Comparison of ENCODE assay signal across 18 cellular contexts in the genomic region with DNA sequence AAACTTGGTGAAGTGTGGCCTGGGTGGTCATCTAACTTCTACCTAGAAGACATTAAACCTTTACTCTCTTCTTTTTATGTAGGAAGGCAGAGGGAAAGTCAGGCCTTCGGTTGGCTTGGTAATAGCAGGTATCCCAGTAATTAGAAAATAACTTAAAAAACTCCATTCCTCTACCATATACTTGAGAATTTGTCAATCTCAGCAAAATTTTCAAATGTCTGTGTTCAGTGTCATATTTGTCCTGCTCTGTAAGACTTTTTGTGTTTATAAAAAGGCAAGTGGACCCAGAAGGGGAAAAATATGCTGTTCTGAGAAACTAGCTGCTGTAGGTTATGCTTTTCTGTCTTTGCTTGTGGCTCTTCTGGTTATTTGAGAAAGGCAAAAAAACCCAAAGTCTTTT. TPM values are rescaled to one million over a fixed set of nuclear protein-coding genes. Genes with fewer than 3 reads are reported as not detected.
DNase-seq lines count a peak whose midpoint lies in the region; ATAC-seq and TF ChIP-seq lines count a peak whose summit lies in the region.
"Had no signal": no experiment of that assay in that cellular context is flagged by ENCODE, and none has a peak within 500 bp of the region (broad histone marks: within the 10 kb centered on the region; RNA-seq: fewer than 3 reads in every experiment).

No MANE protein-coding gene starts in this region.

- H3K27me3 ChIP-seq in mammary epithelial cell (ENCODE audit: insufficient read depth, low read length) = no peaks in the 10 kb centered on the region
- H3K27me3 ChIP-seq in spleen (replicated peaks in 1 of 7) = no peaks in the 10 kb centered on the region
- H3K27me3 ChIP-seq: colonic mucosa, foreskin keratinocyte, Peyer's patch had no signal

- TF ChIP-seq CTCF in MCF 10A (IDR thresholded peaks at IDR 0.05; ENCODE audit: unreplicated experiment) (no peak), mammary epithelial cell (conservative IDR thresholded peaks at IDR 0.05 in 1 of 2, IDR thresholded peaks at IDR 0.05 in 1 of 2; ENCODE audit: extremely low read depth in 1 of 2, insufficient read depth in 1 of 2, low read depth in 1 of 2, low read length in 2 of 2) (no peak), chondrocyte (IDR thresholded peaks at IDR 0.05) (no peak), spleen (IDR thresholded peaks at IDR 0.05 in 8 of 11, conservative IDR thresholded peaks at IDR 0.05 in 3 of 11) (no peak)

- no peak overlapping the region for H3K4me2 ChIP-seq in mammary epithelial cell (ENCODE audit: insufficient read depth, low read depth, low read length)

- H3K9ac ChIP-seq in mammary epithelial cell (ENCODE audit: insufficient read depth, low read length) (no peak overlapping the region), SK-N-MC (ENCODE audit: insufficient read length) (no peak overlapping the region)

- H3K27ac Mint-ChIP-seq in MCF 10A (ENCODE audit: low read depth, unreplicated experiment) (peak overlapping the region; percentile 5), chondrocyte (ENCODE audit: unreplicated experiment) (peak overlapping the region; percentile 66)
- peak overlapping the region; percentile 28 for H3K27ac Mint-ChIP-seq in stimulated activated memory B cell treated with anti-CD40 and anti-IgM and Interleukin-4, amounts not matched to agents 10 μg/mL and 1 μg/mL and 100 μg/mL, for 72 hours
- H3K27ac Mint-ChIP-seq: nephron progenitor cell had no signal

- no peak for DNase-seq in MCF 10A (ENCODE audit: unreplicated experiment)
- no peak for DNase-seq in mammary epithelial cell
- no peak for DNase-seq in SK-N-MC (ENCODE audit: low read depth, low spot score)
- DNase-seq in chondrocyte (ENCODE audit: low spot score) = no peak
- no peak for DNase-seq in spleen
- DNase-seq: activated B cell treated with CpG ODN at 0.5 μM for 24 hours, colonic mucosa, foreskin keratinocyte, GOT3, Kasumi-1, lower lobe of right lung, NCI-H1436, nephron progenitor cell, Peyer's patch, retina had no signal

- H3K4me3 ChIP-seq in mammary epithelial cell (replicated peaks in 1 of 3; ENCODE audit: insufficient read depth in 1 of 3, low read depth in 2 of 3, low read length in 3 of 3) (no peak overlapping the region), SK-N-MC (no peak overlapping the region), spleen (no peak overlapping the region)
- H3K4me3 ChIP-seq: colonic mucosa, lower lobe of right lung, Peyer's patch had no signal

- no peak for TF ChIP-seq POLR2A in spleen (IDR thresholded peaks at IDR 0.05)

- H3K36me3 Mint-ChIP-seq in MCF 10A (ENCODE audit: insufficient read depth, unreplicated experiment) (peaks cover 46% of the 10 kb centered on the region), chondrocyte (ENCODE audit: low read depth) (peaks cover 5% of the 10 kb centered on the region)
- H3K36me3 Mint-ChIP-seq in stimulated activated memory B cell treated with anti-CD40 and anti-IgM and Interleukin-4, amounts not matched to agents 10 μg/mL and 1 μg/mL and 100 μg/mL, for 72 hours = peaks cover 13% of the 10 kb centered on the region

- H3K4me3 Mint-ChIP-seq in MCF 10A (ENCODE audit: unreplicated experiment) = no peak overlapping the region
- H3K4me3 Mint-ChIP-seq in chondrocyte (ENCODE audit: unreplicated experiment) = no peak overlapping the region
- H3K4me3 Mint-ChIP-seq in stimulated activated memory B cell treated with anti-CD40 and anti-IgM and Interleukin-4, amounts not matched to agents 10 μg/mL and 1 μg/mL and 100 μg/mL, for 72 hours = no peak overlapping the region
- H3K4me3 Mint-ChIP-seq: activated B cell treated with CpG ODN at 0.5 μM for 24 hours, nephron progenitor cell had no signal

- CTCF ChIA-PET in MCF 10A (lab: Yijun Ruan, JAX) (interaction anchor here (0.8 kb wide), 1 partner anchor 8 kb away, joined by 3 read pairs; no protein-coding TSS in a partner anchor), mammary epithelial cell (lab: Charles Lee; ENCODE audit: low non-redundant PET) (no interaction called here)

- H3K9me3 Mint-ChIP-seq in MCF 10A (ENCODE audit: unreplicated experiment) = no peaks in the 10 kb centered on the region
- no peaks in the 10 kb centered on the region for H3K9me3 Mint-ChIP-seq in chondrocyte (ENCODE audit: low read depth)
- H3K9me3 Mint-ChIP-seq in stimulated activated memory B cell treated with anti-CD40 and anti-IgM and Interleukin-4, amounts not matched to agents 10 μg/mL and 1 μg/mL and 100 μg/mL, for 72 hours = no peaks in the 10 kb centered on the region
- H3K9me3 Mint-ChIP-seq: activated B cell treated with CpG ODN at 0.5 μM for 24 hours, nephron progenitor cell had no signal

- H3K36me3 ChIP-seq in mammary epithelial cell (ENCODE audit: insufficient read depth, low read length) (peaks cover 9% of the 10 kb centered on the region), SK-N-MC (ENCODE audit: insufficient read depth, low read length) (peaks cover 18% of the 10 kb centered on the region; the same call in 1 of the 2 replicates), spleen (peaks cover 0 to 56% (median 15%) of the 10 kb centered on the region in 6 donors)
- H3K36me3 ChIP-seq: colonic mucosa had no signal

- no TSS peak for BruUV-seq in MCF 10A (replicated peaks; lab: Mats Ljungman, UMichigan)
- BruUV-seq in mammary epithelial cell (replicated peaks; lab: Mats Ljungman, UMichigan) = no TSS peak

- H2AFZ ChIP-seq in mammary epithelial cell (ENCODE audit: low read depth, low read length) = no peak overlapping the region

- no peaks in the 10 kb centered on the region for H3K27me3 Mint-ChIP-seq in MCF 10A (ENCODE audit: insufficient read depth, unreplicated experiment)
- no peaks in the 10 kb centered on the region for H3K27me3 Mint-ChIP-seq in chondrocyte (ENCODE audit: low read depth)
- H3K27me3 Mint-ChIP-seq in stimulated activated memory B cell treated with anti-CD40 and anti-IgM and Interleukin-4, amounts not matched to agents 10 μg/mL and 1 μg/mL and 100 μg/mL, for 72 hours = no peaks in the 10 kb centered on the region
- H3K27me3 Mint-ChIP-seq: activated B cell treated with CpG ODN at 0.5 μM for 24 hours had no signal

- in situ Hi-C loops in mammary epithelial cell (cut with MboI; ENCODE audit: low sequenced_read_pairs in 2 of 2) = no loop called here

- no peak for ATAC-seq in stimulated activated memory B cell treated with anti-CD40 and anti-IgM and Interleukin-4, amounts not matched to agents 10 μg/mL and 1 μg/mL and 100 μg/mL, for 72 hours
- no peak for ATAC-seq in HG02623 (IDR thresholded peaks at IDR 0.05; ENCODE audit: unreplicated experiment)
- ATAC-seq in HG03432 (IDR thresholded peaks at IDR 0.05; ENCODE audit: unreplicated experiment) = no peak
- ATAC-seq: foreskin keratinocyte, lower lobe of right lung had no signal

- H3K79me2 ChIP-seq in mammary epithelial cell (ENCODE audit: insufficient read depth, low read length) = peaks cover 94% of the 10 kb centered on the region

- no peaks in the 10 kb centered on the region for H3K9me3 ChIP-seq in mammary epithelial cell (replicated peaks; ENCODE audit: insufficient read depth, low read length)
- H3K9me3 ChIP-seq in SK-N-MC (ENCODE audit: low read depth, low read length) = no peaks in the 10 kb centered on the region
- H3K9me3 ChIP-seq in spleen = no peaks in the 10 kb centered on the region
- H3K9me3 ChIP-seq: colonic mucosa, lower lobe of right lung, Peyer's patch had no signal

- H4K20me1 ChIP-seq in mammary epithelial cell (ENCODE audit: insufficient read depth, low read length) = no peaks in the 10 kb centered on the region

- dilution Hi-C loops in mammary epithelial cell (cut with HindIII; ENCODE audit: low sequenced_read_pairs) = no loop called here

- WGBS in mammary epithelial cell (ENCODE audit: low coverage, missing lambda C conversion rate) = 100% methylated on average over 1 of the region's 1 CpG
- 87 to 96% (median 90%) methylated on average over 1 of the region's 1 CpG for WGBS in spleen, 5 donors

- peaks cover 20% of the 10 kb centered on the region for H3K4me1 Mint-ChIP-seq in MCF 10A (ENCODE audit: insufficient read depth, unreplicated experiment)
- peaks cover 23% of the 10 kb centered on the region for H3K4me1 Mint-ChIP-seq in chondrocyte (ENCODE audit: low read depth)
- H3K4me1 Mint-ChIP-seq in stimulated activated memory B cell treated with anti-CD40 and anti-IgM and Interleukin-4, amounts not matched to agents 10 μg/mL and 1 μg/mL and 100 μg/mL, for 72 hours = peaks cover 37% of the 10 kb centered on the region

- POLR2A ChIA-PET in MCF 10A (lab: Yijun Ruan, JAX) = interaction anchor here (0.7 to 1.3 kb wide), 4 partner anchors 18 to 139 kb away, joined by 3 read pairs; no protein-coding TSS in a partner anchor

- H3K4me1 ChIP-seq in mammary epithelial cell (ENCODE audit: insufficient read depth, low read length) (peaks cover 17% of the 10 kb centered on the region), spleen (peaks cover 19 to 74% (median 47%) of the 10 kb centered on the region in 6 donors)
- H3K4me1 ChIP-seq: colonic mucosa had no signal

- H3K27ac ChIP-seq in mammary epithelial cell (ENCODE audit: insufficient read depth, low read depth, low read length) (no peak overlapping the region), SK-N-MC (peak overlapping the region; percentile 67), spleen (peak overlapping the region in 3 of 8 donors; percentile 3 to 58 (median 13))
- H3K27ac ChIP-seq: colonic mucosa, foreskin keratinocyte, lower lobe of right lung had no signal

- intact Hi-C loops in MCF 10A (cut with micrococcal nuclease) = no loop called here
- intact Hi-C loops in mammary epithelial cell (cut with micrococcal nuclease) = no loop called here
- intact Hi-C loops in spleen (cut with DNase I; ENCODE audit: low total_unique reads) = no loop called here

RNA-seq across cellular contexts. Expression of a gene that starts 5.8 kb away (rescaled TPM):
- total RNA-seq in MCF 10A (2022) (60.4 and 65.6 TPM in 2 replicates), mammary epithelial cell (10 to 100 TPM; 55.8 to 98.4 TPM), chondrocyte (45.9 to 69.4 TPM (median 46.4 TPM) in 3 replicates), spleen (10 to 100 TPM; 34.6 to 73.8 (median 59.0) TPM)
- polyA plus RNA-seq in mammary epithelial cell (113 TPM), spleen (10 to 100 TPM; 26.6 to 48.0 (median 44.0) TPM)
- 96.6 TPM for polyA minus RNA-seq in mammary epithelial cell

RNA-seq across cellular contexts. Expression of a gene that starts 7.5 kb away (rescaled TPM):
- total RNA-seq in MCF 10A (2022) = 41.2 and 48.6 TPM in 2 replicates
- total RNA-seq in mammary epithelial cell = 10 to 100 TPM; 55.7 to 62.8 TPM
- polyA plus RNA-seq in mammary epithelial cell = 81.2 TPM
- polyA minus RNA-seq in mammary epithelial cell = 62.6 TPM
- 41.0 to 56.3 TPM (median 44.0 TPM) in 3 replicates for total RNA-seq in chondrocyte
- 10 to 100 TPM; 26.3 to 49.0 (median 40.6) TPM for total RNA-seq in spleen
- 10 to 100 TPM; 40.1 to 58.6 (median 44.9) TPM for polyA plus RNA-seq in spleen

RNA-seq across cellular contexts. Expression of a gene that starts 56.3 kb away (rescaled TPM):
- total RNA-seq in MCF 10A (2022) (98.1 and 101 TPM in 2 replicates), mammary epithelial cell (10 to 100 TPM; 52.7 to 70.4 TPM), chondrocyte (27.5 to 28.0 TPM (median 27.8 TPM) in 3 replicates), spleen (10 to 100 TPM; 30.0 to 47.6 (median 35.5) TPM)
- polyA plus RNA-seq in mammary epithelial cell (55.6 TPM), spleen (10 to 100 TPM; 16.9 to 36.7 (median 20.7) TPM)
- polyA minus RNA-seq in mammary epithelial cell = 76.3 TPM

RNA-seq across cellular contexts. Expression of a gene that starts 56.6 kb away (rescaled TPM):
- total RNA-seq in MCF 10A (2022) (6.0 and 8.0 TPM in 2 replicates), mammary epithelial cell (10 to 100 TPM; 63.3 to 81.8 TPM), chondrocyte (23.9 to 36.8 TPM (median 36.4 TPM) in 3 replicates), spleen (10 to 100 TPM; 17.8 to 26.9 (median 21.8) TPM)
- polyA plus RNA-seq in mammary epithelial cell (56.7 TPM), spleen (10 to 100 TPM in 2 of 3 donors, 1 to 10 TPM in 1; 9.6 to 13.8 (median 12.1) TPM)
- 82.2 TPM for polyA minus RNA-seq in mammary epithelial cell

Comparison
In these comparisons a context has a peak if more than half of its experiments do, and no peak if none do; other contexts are left out.
1. H3K27ac Mint-ChIP-seq: peak in every context shown above with its lines; median percentile 66 in chondrocyte; 28 in stimulated activated memory B cell treated with anti-CD40 and anti-IgM and Interleukin-4, amounts not matched to agents 10 μg/mL and 1 μg/mL and 100 μg/mL, for 72 hours; 5 in MCF 10A.